In genomic region chr14:76271371-76271770, GRCh38 we compare ENCODE assay signal across 23 cellular contexts.
DNase-seq lines count a peak whose midpoint lies in the region; ATAC-seq, FAIRE-seq and TF ChIP-seq lines count a peak whose summit lies in the region.
"Had no signal": no experiment of that assay in that cellular context is flagged by ENCODE, and none has a peak within 500 bp of the region (broad histone marks: within the 10 kb centered on the region; RNA-seq: fewer than 3 reads in every experiment).

No MANE protein-coding gene starts in this region.

- H3K27me3 ChIP-seq in right atrium auricular region (no peaks in the 10 kb centered on the region), H1 (replicated peaks in 1 of 4; ENCODE audit: control insufficient read depth in 3 of 4, extremely low read depth in 1 of 4, insufficient read depth in 3 of 4, low read length in 3 of 4) (peaks cover 0 to 2% (median 0%) of the 10 kb centered on the region in 4 experiments; a peak in 1 of 7 replicates)

- H2BK120ac ChIP-seq in H1 (replicated peaks; ENCODE audit: low read depth, low read length) = no peak overlapping the region

- POLR2A ChIA-PET in H1 (lab: Charles Lee; ENCODE audit: partially characterized antibody) = no interaction called here

- H4K20me1 ChIP-seq in H1 (replicated peaks in 1 of 2; ENCODE audit: control insufficient read depth in 1 of 2, insufficient read depth in 2 of 2, low read length in 2 of 2) = no peaks in the 10 kb centered on the region

- no peak for FAIRE-seq in H1 (lab: Jason Lieb, UNC)
- FAIRE-seq: A204.1, GM12892, GM18507 had no signal

- intact Hi-C loops in Right ventricle myocardium superior (cut with DNase I) = no loop called here

- TF ChIP-seq CTCF in right atrium auricular region (IDR thresholded peaks at IDR 0.05) (no peak), H1 (IDR thresholded peaks at IDR 0.05; ENCODE audit: control extremely low read depth in 1 of 3, insufficient read depth in 1 of 3, low read depth in 1 of 3, low read length in 3 of 3) (no peak)

- H3K23me2 ChIP-seq in H1 (ENCODE audit: low read depth, low read length) = no peaks in the 10 kb centered on the region

- 90% methylated on average over 15 of the region's 15 CpGs; no CpG with 5 or more reads in 1 of the 2 experiments for WGBS in H1 (ENCODE audit: extremely low coverage in 1 of 2, insufficient coverage in 1 of 2, insufficient read length in 1 of 2, insufficient replicate concordance in 2 of 2, low coverage in 1 of 2, low lambda C conversion rate in 2 of 2, missing lambda C conversion rate in 1 of 2), 2 experiments

- ATAC-seq in Right ventricle myocardium superior (ENCODE audit: poor library complexity) = no peak
- ATAC-seq: GM23338, HCT116 had no signal

- no peak overlapping the region for H3K4me2 ChIP-seq in H1 (ENCODE audit: insufficient read depth in 1 of 2, low read depth in 2 of 2, low read length in 2 of 2)
- H3K4me2 ChIP-seq: GM23338 had no signal

- no peak for TF ChIP-seq EP300 in H1 (IDR thresholded peaks at IDR 0.05; ENCODE audit: borderline replicate concordance in 1 of 2, low read depth in 2 of 2, low read length in 2 of 2)

- no peak overlapping the region for H4K91ac ChIP-seq in H1 (replicated peaks; ENCODE audit: insufficient read length, low read length)

- H3K79me2 ChIP-seq in H1 (ENCODE audit: control insufficient read depth in 1 of 2, insufficient read depth in 2 of 2, low read length in 2 of 2) = no peaks in the 10 kb centered on the region

- no peak overlapping the region for H2AK5ac ChIP-seq in H1 (ENCODE audit: low read depth, low read length)

- H3K18ac ChIP-seq in H1 (ENCODE audit: extremely low read depth, low read length) = no peak overlapping the region

- H3K4ac ChIP-seq in H1 (replicated peaks; ENCODE audit: insufficient read length, low read depth, low read length) = no peak overlapping the region

- TF ChIP-seq RAD21 in H1 (IDR thresholded peaks at IDR 0.05 in 1 of 2, conservative IDR thresholded peaks at IDR 0.05 in 1 of 2; ENCODE audit: low read depth in 2 of 2, low read length in 2 of 2) = no peak

- H3K4me1 ChIP-seq in right atrium auricular region = peaks cover 0 to 10% of the 10 kb centered on the region in 2 donors
- H3K4me1 ChIP-seq in H1 (replicated peaks in 1 of 4; ENCODE audit: control insufficient read depth in 3 of 4, insufficient read depth in 4 of 4, low read length in 3 of 4) = peaks cover 0 to 3% (median 0%) of the 10 kb centered on the region in 4 experiments; a peak in 2 of 7 replicates
- H3K4me1 ChIP-seq: BE2C had no signal

- H2BK15ac ChIP-seq in H1 (ENCODE audit: low read length) = no peak overlapping the region

- TF ChIP-seq POLR2A in H1 (IDR thresholded peaks at IDR 0.05; ENCODE audit: control extremely low read depth in 1 of 2, low read depth in 2 of 2, low read length in 2 of 2) = no peak

- CTCF ChIA-PET in H1 (lab: Charles Lee; ENCODE audit: partially characterized antibody) = no interaction called here

- H3K56ac ChIP-seq in H1 (replicated peaks; ENCODE audit: insufficient read length, low read depth, low read length) = no peak overlapping the region

- no peak overlapping the region for H4K8ac ChIP-seq in H1 (ENCODE audit: extremely low read depth, insufficient read depth, low read length)

- H3K9me3 ChIP-seq in right atrium auricular region (no peaks in the 10 kb centered on the region), H1 (ENCODE audit: insufficient read depth in 2 of 2, low read depth in 1 of 2, low read length in 1 of 2) (no peaks in the 10 kb centered on the region)
- H3K9me3 ChIP-seq: BE2C had no signal

- H3K9ac ChIP-seq in H1 (replicated peaks in 1 of 4; ENCODE audit: extremely low read depth in 1 of 4, low read depth in 3 of 4, low read length in 3 of 4) = no peak overlapping the region

- H3K36me3 ChIP-seq in right atrium auricular region = no peaks in the 10 kb centered on the region
- no peaks in the 10 kb centered on the region for H3K36me3 ChIP-seq in H1 (ENCODE audit: control insufficient read depth in 2 of 4, insufficient read depth in 4 of 4, low read length in 3 of 4)
- H3K36me3 ChIP-seq: BE2C had no signal

- H2BK20ac ChIP-seq in H1 (ENCODE audit: low read length) = 0 out of 2 replicates have a peak overlapping the region, but pooled peaks have one; percentile 48

- H3K4me3 ChIP-seq in right atrium auricular region = no peak overlapping the region
- no peak overlapping the region for H3K4me3 ChIP-seq in H1 (ENCODE audit: extremely low read depth in 1 of 4, insufficient read depth in 2 of 4, low read depth in 3 of 4, low read length in 4 of 4)
- H3K4me3 ChIP-seq: GM23338 had no signal

- no peak overlapping the region for H3K23ac ChIP-seq in H1 (ENCODE audit: insufficient read length)

- H3K27ac ChIP-seq in right atrium auricular region = no peak overlapping the region
- no peak overlapping the region for H3K27ac ChIP-seq in H1 (ENCODE audit: low read depth, low read length)
- H3K27ac ChIP-seq: HL-60 had no signal

- no peak overlapping the region for H2AFZ ChIP-seq in H1 (ENCODE audit: low read length)
- H2AFZ ChIP-seq: GM23338 had no signal

- H3K79me1 ChIP-seq in H1 (ENCODE audit: low read depth, low read length) = no peaks in the 10 kb centered on the region

- no peak overlapping the region for H2BK12ac ChIP-seq in H1 (ENCODE audit: low read depth, low read length)

- H3K14ac ChIP-seq in H1 (ENCODE audit: insufficient read length) = no peak overlapping the region

- peak; percentile 23 for DNase-seq in right atrium auricular region (ENCODE audit: low spot score)
- no peak for DNase-seq in Right ventricle myocardium superior
- DNase-seq in H1 (ENCODE audit: low read depth in 1 of 2, low spot score in 2 of 2) = peak in 1 of 2 experiments; percentile 1
- DNase-seq in putamen (ENCODE audit: low spot score) = peak; percentile 23
- DNase-seq in DMS114 treated with DMSO at 0.1 percent for 48 hours (lab: John Stamatoyannopoulos, UW; ENCODE audit: unreplicated experiment) = no peak
- no peak for DNase-seq in dermis blood vessel endothelial cell
- DNase-seq: ACHN; BE2C; C1 segment of cervical spinal cord; CD4-positive, CD25-positive, alpha-beta regulatory T cell; CD8-positive, alpha-beta memory T cell; COR-L47; DMS153; DMS79; GDM1; H7; HFFc6 had no signal

- H4K5ac ChIP-seq in H1 (ENCODE audit: insufficient read length, low read depth, low read length) = no peak overlapping the region

- no peak overlapping the region for H2BK5ac ChIP-seq in H1 (ENCODE audit: low read depth, low read length)

TF ChIP-seq in H1, 55 proteins besides CTCF, POLR2A, EP300 and RAD21:
- no peak for TF ChIP-seq CEBPB (IDR thresholded peaks at IDR 0.05; ENCODE audit: low read depth, low read length)
- TF ChIP-seq ASH2L (IDR thresholded peaks at IDR 0.05; ENCODE audit: low read length) = no peak
- no peak for TF ChIP-seq HDAC6 (IDR thresholded peaks at IDR 0.05; ENCODE audit: low read depth, low read length)
- no peak for TF ChIP-seq BACH1 (IDR thresholded peaks at IDR 0.05; ENCODE audit: low read length)
- TF ChIP-seq TBP (IDR thresholded peaks at IDR 0.05; ENCODE audit: low read depth, low read length) = no peak
- no peak for TF ChIP-seq TAF1 (IDR thresholded peaks at IDR 0.05; ENCODE audit: low read depth, low read length)
- TF ChIP-seq SIN3A (conservative IDR thresholded peaks at IDR 0.05 in 1 of 2, IDR thresholded peaks at IDR 0.05 in 1 of 2; ENCODE audit: low read depth in 1 of 2, low read length in 2 of 2) = no peak
- no peak for TF ChIP-seq NRF1 (IDR thresholded peaks at IDR 0.05; ENCODE audit: low read depth, low read length)
- no peak for TF ChIP-seq MAX (IDR thresholded peaks at IDR 0.05)
- TF ChIP-seq SUZ12 (IDR thresholded peaks at IDR 0.05; ENCODE audit: low read length) = no peak
- no peak for TF ChIP-seq CREB1 (IDR thresholded peaks at IDR 0.05)
TF ChIP-seq in H1: peak in this region for 0.

Comparison
In these comparisons a context has a peak if more than half of its experiments do, and no peak if none do; other contexts are left out.
1. DNase-seq: peak in right atrium auricular region (single experiment) and putamen (single experiment); none in Right ventricle myocardium superior (single experiment), DMS114 treated with DMSO at 0.1 percent for 48 hours (single experiment) and dermis blood vessel endothelial cell (single experiment).